Comparison of ENCODE assay signal across 1 cellular context in the genomic region with DNA sequence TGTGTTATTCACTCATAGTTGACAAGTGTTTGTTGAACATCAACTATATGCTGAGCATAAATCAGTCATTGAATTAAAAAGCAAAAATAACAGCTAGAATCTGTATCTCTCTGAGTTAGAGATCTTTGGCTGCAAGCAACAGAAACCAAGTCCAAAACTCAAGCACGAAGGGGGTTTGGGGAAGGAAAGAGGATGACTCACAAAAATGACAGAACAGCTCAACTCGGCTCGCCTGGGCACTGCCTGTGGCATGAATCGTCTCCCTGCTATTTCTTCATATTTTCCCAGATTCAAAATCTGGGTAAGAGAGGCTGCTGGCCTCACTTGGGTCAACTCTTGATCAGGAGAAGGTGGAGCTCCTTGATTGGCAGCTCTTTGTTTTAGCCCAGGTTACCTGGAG.
TF ChIP-seq lines count a peak whose summit lies in the region.

No MANE protein-coding gene starts in this region.

TF ChIP-seq in GM23338, 12 proteins besides CTCF, POLR2A, EP300 and RAD21 (continued from another document):
- no peak for TF ChIP-seq ZNF462 (CRISPR knock-in tag; IDR thresholded peaks at IDR 0.05)
- no peak for TF ChIP-seq REST (IDR thresholded peaks at IDR 0.05; ENCODE audit: unreplicated experiment)
- TF ChIP-seq, protein P1, sequence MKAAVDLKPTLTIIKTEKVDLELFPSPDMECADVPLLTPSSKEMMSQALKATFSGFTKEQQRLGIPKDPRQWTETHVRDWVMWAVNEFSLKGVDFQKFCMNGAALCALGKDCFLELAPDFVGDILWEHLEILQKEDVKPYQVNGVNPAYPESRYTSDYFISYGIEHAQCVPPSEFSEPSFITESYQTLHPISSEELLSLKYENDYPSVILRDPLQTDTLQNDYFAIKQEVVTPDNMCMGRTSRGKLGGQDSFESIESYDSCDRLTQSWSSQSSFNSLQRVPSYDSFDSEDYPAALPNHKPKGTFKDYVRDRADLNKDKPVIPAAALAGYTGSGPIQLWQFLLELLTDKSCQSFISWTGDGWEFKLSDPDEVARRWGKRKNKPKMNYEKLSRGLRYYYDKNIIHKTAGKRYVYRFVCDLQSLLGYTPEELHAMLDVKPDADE (IDR thresholded peaks at IDR 0.05): no peak
- TF ChIP-seq STAT1 (IDR thresholded peaks at IDR 0.05; ENCODE audit: unreplicated experiment): no peak
- TF ChIP-seq EZH2phosphoT487 (IDR thresholded peaks at IDR 0.05; ENCODE audit: unreplicated experiment): no peak
- TF ChIP-seq ZNF331 (CRISPR knock-in tag; IDR thresholded peaks at IDR 0.05; ENCODE audit: low read depth): no peak
- no peak for TF ChIP-seq JUNB (IDR thresholded peaks at IDR 0.05; ENCODE audit: unreplicated experiment)
- TF ChIP-seq EZH2 (IDR thresholded peaks at IDR 0.05; ENCODE audit: low read depth, unreplicated experiment): no peak
- TF ChIP-seq POLR2AphosphoS5 (IDR thresholded peaks at IDR 0.05; ENCODE audit: low read depth): no peak
- TF ChIP-seq ZNF114 (CRISPR knock-in tag; IDR thresholded peaks at IDR 0.05): no peak
- no peak for TF ChIP-seq CREB1 (CRISPR knock-in tag; IDR thresholded peaks at IDR 0.05; ENCODE audit: low read depth)
